18 cellular contexts compared by ENCODE assay signal in the genomic region with DNA sequence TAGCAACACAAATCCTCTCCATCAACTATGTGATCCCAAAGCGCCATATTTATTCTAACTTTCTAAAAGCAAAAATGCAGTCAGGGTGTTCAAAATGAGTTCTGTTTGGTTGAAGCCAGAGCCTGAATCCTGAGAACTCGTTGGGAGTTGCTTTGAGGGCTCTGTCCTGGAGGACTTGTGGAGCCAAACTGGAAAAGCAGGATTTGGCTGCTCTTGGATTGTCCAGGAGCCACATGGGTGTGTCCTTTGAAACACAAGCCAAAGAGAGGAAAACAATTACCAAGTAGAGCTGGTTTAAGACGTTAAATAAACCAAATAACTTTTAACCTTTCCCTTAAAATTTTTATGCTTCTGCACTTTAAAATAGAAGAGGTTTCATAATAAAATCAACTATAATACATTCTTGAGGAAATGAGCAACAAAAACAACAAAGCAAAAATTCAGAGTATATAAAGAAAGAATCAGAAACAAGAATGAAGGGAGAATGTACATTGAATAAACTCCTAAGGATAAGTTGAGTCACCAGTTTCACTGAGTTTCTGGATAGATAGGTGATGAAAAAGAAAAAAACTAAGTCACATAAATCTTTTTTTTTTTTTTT. TPM values are rescaled to one million over a fixed set of nuclear protein-coding genes. Genes with fewer than 3 reads are reported as not detected.
DNase-seq lines count a peak whose midpoint lies in the region; ATAC-seq, FAIRE-seq and TF ChIP-seq lines count a peak whose summit lies in the region.
"Had no signal": no experiment of that assay in that cellular context is flagged by ENCODE, and none has a peak within 500 bp of the region (broad histone marks: within the 10 kb centered on the region; RNA-seq: fewer than 3 reads in every experiment).

No MANE protein-coding gene starts in this region.

- no peaks in the 10 kb centered on the region for H3K9me1 ChIP-seq in keratinocyte (ENCODE audit: control insufficient read depth, extremely low read depth, insufficient read depth, low read length)

- H3K9ac ChIP-seq in keratinocyte (ENCODE audit: control insufficient read depth, extremely low read depth, insufficient read depth, low read length): no peak overlapping the region

- intact Hi-C loops in body of pancreas (cut with DNase I): no loop called here

- H4K20me1 ChIP-seq in keratinocyte (ENCODE audit: control insufficient read depth, extremely low read depth, insufficient read depth, low read length): no peaks in the 10 kb centered on the region

- 40 to 46% methylated on average over 3 of the region's 3 CpGs for WGBS in body of pancreas, 2 donors
- 44 to 53% methylated on average over 3 of the region's 3 CpGs for WGBS in upper lobe of left lung, 2 donors

- DNase-seq in NCI-H1417 (lab: John Stamatoyannopoulos, UW) (peak in 2 of 3 experiments; percentile 3 to 12), NCI-H1417 treated with DMSO at 0.1 percent for 48 hours (lab: John Stamatoyannopoulos, UW) (no peak), body of pancreas (peak; percentile 17 to 61 (median 42)), keratinocyte (ENCODE audit: low read depth, low spot score) (no peak), upper lobe of left lung (peak in 1 of 2 donors; percentile 79), NCI-H1930 (lab: John Stamatoyannopoulos, UW) (no peak), H7 (no peak)
- DNase-seq: activated CD4-positive, alpha-beta T cell treated with anti-CD3 and anti-CD28 coated beads, Interleukin-2, amount 50 U/mL, for 48 hours; activated effector memory CD4-positive, alpha-beta T cell treated with Interleukin-2 at 50 U/mL for 16 hours; caudate nucleus; GOT3; NCI-H1436; T-helper 17 cell had no signal

- H3K27me3 ChIP-seq in body of pancreas (no peaks in the 10 kb centered on the region), keratinocyte (ENCODE audit: control insufficient read depth, extremely low read depth, insufficient read depth, low read length) (no peaks in the 10 kb centered on the region), upper lobe of left lung (no peaks in the 10 kb centered on the region), H7 (ENCODE audit: control insufficient read depth, insufficient read depth, low read length) (no peaks in the 10 kb centered on the region)

- H3K9me3 ChIP-seq in body of pancreas (no peaks in the 10 kb centered on the region), keratinocyte (ENCODE audit: control insufficient read depth, low read depth, low read length) (no peaks in the 10 kb centered on the region), upper lobe of left lung (no peaks in the 10 kb centered on the region)
- H3K9me3 ChIP-seq: esophagus muscularis mucosa had no signal

- TF ChIP-seq POLR2A in body of pancreas (IDR thresholded peaks at IDR 0.05) (no peak), upper lobe of left lung (IDR thresholded peaks at IDR 0.05) (no peak)

- H3K4me3 ChIP-seq in body of pancreas (no peak overlapping the region), keratinocyte (ENCODE audit: control insufficient read depth in 2 of 3, extremely low read depth in 1 of 3, insufficient read depth in 2 of 3, low read depth in 1 of 3, low read length in 3 of 3) (no peak overlapping the region), upper lobe of left lung (no peak overlapping the region), H7 (ENCODE audit: insufficient read depth, low read depth, low read length) (no peak overlapping the region)
- H3K4me3 ChIP-seq: esophagus muscularis mucosa had no signal

- FAIRE-seq in keratinocyte (lab: Jason Lieb, UNC): no peak
- FAIRE-seq: A204.1 had no signal

- TF ChIP-seq CTCF in body of pancreas (IDR thresholded peaks at IDR 0.05) (no peak), keratinocyte (optimal IDR thresholded peaks at IDR 0.05 in 1 of 3, IDR thresholded peaks at IDR 0.05 in 1 of 3, conservative IDR thresholded peaks at IDR 0.05 in 1 of 3; ENCODE audit: extremely low read depth in 1 of 3, insufficient read depth in 2 of 3, low read length in 3 of 3) (no peak), upper lobe of left lung (IDR thresholded peaks at IDR 0.05) (no peak)

- no peak overlapping the region for H3K27ac ChIP-seq in body of pancreas
- H3K27ac ChIP-seq in keratinocyte (ENCODE audit: control insufficient read depth, insufficient read depth, low read length): peak overlapping the region; percentile 16
- H3K27ac ChIP-seq in upper lobe of left lung: no peak overlapping the region
- H3K27ac ChIP-seq: esophagus muscularis mucosa had no signal

- dilution Hi-C loops in keratinocyte (cut with MboI; ENCODE audit: extremely low pct_ligation_motif_present, low sequenced_read_pairs): no loop called here

- H3K4me2 ChIP-seq in keratinocyte (ENCODE audit: control insufficient read depth, extremely low read depth, insufficient read depth, low read depth, low read length): peak overlapping the region; percentile 65

- no peaks in the 10 kb centered on the region for H3K4me1 ChIP-seq in body of pancreas
- peaks cover 20% of the 10 kb centered on the region for H3K4me1 ChIP-seq in keratinocyte (ENCODE audit: control insufficient read depth, extremely low read depth, insufficient read depth, low read length)
- peaks cover 0 to 7% (median 0%) of the 10 kb centered on the region in 4 donors for H3K4me1 ChIP-seq in upper lobe of left lung
- H3K4me1 ChIP-seq: esophagus muscularis mucosa had no signal

- TF ChIP-seq EP300 in upper lobe of left lung (IDR thresholded peaks at IDR 0.05): no peak

- H3K79me2 ChIP-seq in keratinocyte (ENCODE audit: control insufficient read depth, insufficient read depth, low read length): no peaks in the 10 kb centered on the region

- H3K36me3 ChIP-seq in body of pancreas (replicated peaks in 1 of 2; ENCODE audit: insufficient read depth in 1 of 2, low read depth in 2 of 2) (no peaks in the 10 kb centered on the region), keratinocyte (ENCODE audit: control insufficient read depth in 2 of 2, extremely low read depth in 1 of 2, insufficient read depth in 2 of 2, low read length in 2 of 2) (no peaks in the 10 kb centered on the region), upper lobe of left lung (no peaks in the 10 kb centered on the region), H7 (replicated peaks; ENCODE audit: control insufficient read depth, insufficient read depth, low read length) (no peaks in the 10 kb centered on the region)
- H3K36me3 ChIP-seq: esophagus muscularis mucosa had no signal

- ATAC-seq in body of pancreas (peak; percentile 59), upper lobe of left lung (ENCODE audit: low FRiP score in 2 of 2) (peak; percentile 59 to 62), HG02642 (IDR thresholded peaks at IDR 0.05; ENCODE audit: poor library complexity, unreplicated experiment) (no peak)
- ATAC-seq: T-helper 17 cell had no signal

- H2AFZ ChIP-seq in keratinocyte (ENCODE audit: control insufficient read depth, low read length): no peak overlapping the region

RNA-seq across cellular contexts. Expression of a gene that starts 13.5 kb away (rescaled TPM):
- total RNA-seq in body of pancreas: not detected
- 0.75 to 2.1 TPM (median 1.0 TPM) in 3 replicates for polyA plus RNA-seq in keratinocyte
- polyA plus RNA-seq in keratinocyte (2011; ENCODE audit: low read depth): 7.5 TPM
- polyA plus RNA-seq in keratinocyte (2011; cell fraction: cytosol; rRNA removed): 0.88 and 2.7 TPM in 2 replicates
- 1.8 and 2.5 TPM in 2 replicates for polyA plus RNA-seq in keratinocyte (2011; cell fraction: nucleus; rRNA removed)
- 1.9 and 23.7 TPM in 2 replicates for polyA plus RNA-seq in keratinocyte (2012; ENCODE audit: low replicate concordance)
- polyA minus RNA-seq in keratinocyte: 1.2 TPM in 1 of 3 replicates, not detected in the others
- polyA minus RNA-seq in keratinocyte (2011; cell fraction: cytosol; rRNA and poly(A)+ RNA removed): not detected
- polyA minus RNA-seq in keratinocyte (2011; cell fraction: nucleus; rRNA and poly(A)+ RNA removed): not detected in 2 replicates
- total RNA-seq in upper lobe of left lung: not detected
- not detected in 2 replicates for total RNA-seq in H7 (2014; rRNA removed; shearing (Covaris generic))
- total RNA-seq: esophagus muscularis mucosa, subcutaneous adipose tissue, T-helper 17 cell had no signal

RNA-seq across cellular contexts. Expression of a gene that starts 14.3 kb away (rescaled TPM):
- total RNA-seq in body of pancreas (not detected), upper lobe of left lung (1,000 to 10,000 TPM in 1 of 6 donors, 100 to 1,000 TPM in 5; 324 to 1,419 (median 520) TPM)
- not detected in 3 replicates for polyA plus RNA-seq in keratinocyte
- polyA plus RNA-seq in keratinocyte (2011; ENCODE audit: low read depth): not detected
- not detected in 2 replicates for polyA plus RNA-seq in keratinocyte (2011; cell fraction: cytosol; rRNA removed)
- not detected in 2 replicates for polyA plus RNA-seq in keratinocyte (2011; cell fraction: nucleus; rRNA removed)
- not detected in 2 replicates for polyA plus RNA-seq in keratinocyte (2012; ENCODE audit: low replicate concordance)
- not detected in 3 replicates for polyA minus RNA-seq in keratinocyte
- polyA minus RNA-seq in keratinocyte (2011; cell fraction: cytosol; rRNA and poly(A)+ RNA removed): not detected
- not detected in 2 replicates for polyA minus RNA-seq in keratinocyte (2011; cell fraction: nucleus; rRNA and poly(A)+ RNA removed)
- total RNA-seq in H7 (2014; rRNA removed; shearing (Covaris generic)): 42.0 and 51.2 TPM in 2 replicates
- total RNA-seq: esophagus muscularis mucosa, renal cortical epithelial cell, subcutaneous adipose tissue, T-helper 17 cell had no signal

Comparison
In these comparisons a context has a peak if more than half of its experiments do, and no peak if none do; other contexts are left out.
1. DNase-seq: peak in NCI-H1417 (2 of 3) and body of pancreas (4 of 4); none in NCI-H1417 treated with DMSO at 0.1 percent for 48 hours (single experiment), keratinocyte (single experiment), NCI-H1930 (0 of 2) and H7 (single experiment).
2. RNA of a gene that starts 14.3 kb away (total RNA-seq): 324 to 1,419 TPM in upper lobe of left lung and 42.0 to 51.2 TPM in H7; not detected in body of pancreas; every median in the first group is over 10 times any median in the second.